In the genomic region with DNA sequence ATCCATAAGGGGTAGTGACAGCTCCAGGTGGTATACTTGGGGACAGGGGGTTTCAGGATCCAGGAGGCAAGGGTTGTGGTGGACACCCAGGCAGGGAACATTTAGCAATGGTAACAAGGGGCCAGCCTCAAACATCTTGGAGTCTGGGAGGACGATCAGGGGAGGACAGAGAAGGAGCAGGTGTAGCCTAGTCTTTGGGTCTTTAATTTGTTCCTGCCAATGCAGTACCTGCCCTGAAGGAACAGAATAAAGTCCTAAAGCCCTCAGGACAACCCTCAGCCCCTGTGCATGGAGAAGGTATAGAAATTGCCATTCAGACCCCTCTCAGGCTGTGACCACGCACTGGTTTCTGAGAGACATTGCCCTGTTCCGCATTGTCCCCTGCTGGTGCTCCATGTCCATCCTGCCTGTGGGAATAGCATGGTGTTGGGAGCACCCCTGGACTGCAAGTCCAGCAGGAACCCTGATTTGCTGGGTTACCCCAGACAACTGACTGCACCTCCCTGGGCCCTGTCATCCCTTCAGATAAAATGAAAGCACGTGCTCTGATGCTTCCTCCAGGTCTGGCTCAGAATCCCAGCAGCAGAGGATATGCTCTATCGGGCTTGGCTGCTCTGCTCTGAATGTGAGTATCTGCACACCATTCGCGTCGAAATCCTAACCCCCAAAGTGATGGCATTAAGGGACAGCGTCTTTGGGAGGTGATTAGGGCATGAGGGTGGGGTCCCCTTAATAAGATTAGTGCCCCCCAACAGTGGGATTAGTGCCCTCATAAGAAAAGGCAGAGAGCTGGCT, we compare ENCODE assay signal across 23 cellular contexts. TPM values are rescaled to one million over a fixed set of nuclear protein-coding genes. Genes with fewer than 3 reads are reported as not detected.
A peak's percentile ranks its signal among the peaks of the same experiment; 100 is the strongest.
DNase-seq lines count a peak whose midpoint lies in the region; ATAC-seq and TF ChIP-seq lines count a peak whose summit lies in the region.
"Had no signal": no experiment of that assay in that cellular context is flagged by ENCODE, and none has a peak within 500 bp of the region (broad histone marks: within the 10 kb centered on the region; RNA-seq: fewer than 3 reads in every experiment).

No MANE protein-coding gene starts in this region.

- no peaks in the 10 kb centered on the region for H3K36me3 ChIP-seq in neural progenitor cell
- H3K36me3 ChIP-seq: HAP-1 had no signal

- DNase-seq in coronary artery (ENCODE audit: low spot score) (peak; percentile 36), neural progenitor cell (ENCODE audit: low spot score) (no peak), mesothelial cell of epicardium (ENCODE audit: low spot score in 2 of 2, unreplicated experiment in 2 of 2) (no peak), NCI-H510A treated with DMSO at 0.1 percent for 48 hours (lab: John Stamatoyannopoulos, UW) (no peak)
- DNase-seq: ACHN; BE2C; C1 segment of cervical spinal cord; CD4-positive, CD25-positive, alpha-beta regulatory T cell; CD8-positive, alpha-beta memory T cell; COR-L47; DMS 273 treated with DMSO at 0.1 percent for 48 hours; DMS53; DND-41; EL; GM23248 had no signal

- H3K27ac Mint-ChIP-seq in neural progenitor cell (peak overlapping the region; percentile 18), mesothelial cell of epicardium (no peak overlapping the region)

- H3K4me3 Mint-ChIP-seq in neural progenitor cell (no peak overlapping the region), mesothelial cell of epicardium (no peak overlapping the region)
- H3K4me3 Mint-ChIP-seq: CD4-positive, CD25-positive, alpha-beta regulatory T cell; CD8-positive, alpha-beta memory T cell had no signal

- no peaks in the 10 kb centered on the region for H3F3A ChIP-seq in neural progenitor cell (ENCODE audit: low read depth)

- H2AFZ ChIP-seq in neural progenitor cell (replicated peaks), result no peak overlapping the region
- H2AFZ ChIP-seq: GM23248 had no signal

- no peak for TF ChIP-seq CTCF in VCaP (conservative IDR thresholded peaks at IDR 0.05)
- TF ChIP-seq CTCF in coronary artery (IDR thresholded peaks at IDR 0.05), result no peak
- no peak for TF ChIP-seq CTCF in neural progenitor cell (IDR thresholded peaks at IDR 0.05)
- TF ChIP-seq CTCF in mesothelial cell of epicardium (IDR thresholded peaks at IDR 0.05; ENCODE audit: unreplicated experiment), result no peak

- H4K20me1 ChIP-seq in neural progenitor cell (ENCODE audit: low read depth), result no peaks in the 10 kb centered on the region

- H3K4me1 ChIP-seq in neural progenitor cell, result peaks cover 8% of the 10 kb centered on the region
- H3K4me1 ChIP-seq: HAP-1 had no signal

- peaks cover 3% of the 10 kb centered on the region for H3K27me3 Mint-ChIP-seq in neural progenitor cell (ENCODE audit: insufficient read depth, low read depth)
- no peaks in the 10 kb centered on the region for H3K27me3 Mint-ChIP-seq in mesothelial cell of epicardium (ENCODE audit: low read depth)
- H3K27me3 Mint-ChIP-seq: CD8-positive, alpha-beta memory T cell had no signal

- H3K27me3 ChIP-seq in neural progenitor cell, result no peaks in the 10 kb centered on the region
- H3K27me3 ChIP-seq: BE2C had no signal

- H3K79me2 ChIP-seq in neural progenitor cell (ENCODE audit: low read depth), result no peaks in the 10 kb centered on the region

- H3K9me3 Mint-ChIP-seq in neural progenitor cell (peaks cover 2% of the 10 kb centered on the region), mesothelial cell of epicardium (no peaks in the 10 kb centered on the region)
- H3K9me3 Mint-ChIP-seq: CD4-positive, CD25-positive, alpha-beta regulatory T cell; CD8-positive, alpha-beta memory T cell had no signal

- H3K27ac ChIP-seq in VCaP (peak overlapping the region; percentile 53), coronary artery (no peak overlapping the region), neural progenitor cell (no peak overlapping the region)
- H3K27ac ChIP-seq: GM23248, HL-60 had no signal

- H3K9me3 ChIP-seq in neural progenitor cell (ENCODE audit: low read depth), result no peaks in the 10 kb centered on the region
- H3K9me3 ChIP-seq: BE2C, HAP-1 had no signal

- H3K4me1 Mint-ChIP-seq in neural progenitor cell (peaks cover 13% of the 10 kb centered on the region), mesothelial cell of epicardium (no peaks in the 10 kb centered on the region)
- H3K4me1 Mint-ChIP-seq: CD8-positive, alpha-beta memory T cell had no signal

- no peak overlapping the region for H3K4me2 ChIP-seq in neural progenitor cell

- ATAC-seq in HG03378 (IDR thresholded peaks at IDR 0.05; ENCODE audit: unreplicated experiment), result no peak
- ATAC-seq: GM12878 had no signal

- H3K4me3 ChIP-seq in coronary artery, result no peak overlapping the region
- H3K4me3 ChIP-seq in neural progenitor cell, result no peak overlapping the region
- H3K4me3 ChIP-seq: GM12878, GM23248, HAP-1 had no signal

- no peaks in the 10 kb centered on the region for H3K36me3 Mint-ChIP-seq in neural progenitor cell
- no peaks in the 10 kb centered on the region for H3K36me3 Mint-ChIP-seq in mesothelial cell of epicardium
- H3K36me3 Mint-ChIP-seq: CD4-positive, CD25-positive, alpha-beta regulatory T cell; CD8-positive, alpha-beta memory T cell had no signal

- no peak overlapping the region for H3K9ac ChIP-seq in neural progenitor cell
- H3K9ac ChIP-seq: GM23248 had no signal

RNA-seq across cellular contexts. Expression of gene DDC, which starts 24.2 kb away (rescaled TPM):
- total RNA-seq in neural progenitor cell (ENCODE audit: low replicate concordance), result not detected in 2 replicates
- total RNA-seq in mesothelial cell of epicardium, result not detected in 3 replicates
- total RNA-seq: CD4-positive, CD25-positive, alpha-beta regulatory T cell; CD8-positive, alpha-beta memory T cell; G401; GM12878; GM23248; H4; HT1080 had no signal
